ENCODE assay signal across 7 cellular contexts in genomic region chr15:21111861-21112260, GRCh38.
DNase-seq lines count a peak whose midpoint lies in the region; ATAC-seq and TF ChIP-seq lines count a peak whose summit lies in the region.
"Not testable (repeated sequence)": the region's sequence is repeated elsewhere in the genome, so short reads cannot be mapped to it uniquely, and the experiment has no call there.

No MANE protein-coding gene starts in this region.

- not testable (repeated sequence) for H3K4me3 Mint-ChIP-seq in activated CD4-positive, alpha-beta T cell treated with anti-CD3 and anti-CD28 coated beads, Interleukin-2, amount 10 ng/mL, durations not matched to agents 24 days and 14 days; endothelial cell (ENCODE audit: unreplicated experiment); natural killer cell; stimulated activated effector memory CD8-positive, alpha-beta T cell treated with anti-CD3 and anti-CD28 coated beads, Interleukin-12 subunit alpha, Interleukin-12 subunit beta, amount 100 ng/mL, for 72 hours

- H3K4me2 ChIP-seq in hepatocyte = not testable (repeated sequence)

- H3K4me1 ChIP-seq in adrenal gland (replicated peaks in 1 of 2); hepatocyte (ENCODE audit: insufficient read depth): not testable (repeated sequence)

- not testable (repeated sequence) for H3K9me3 Mint-ChIP-seq in activated CD4-positive, alpha-beta T cell treated with anti-CD3 and anti-CD28 coated beads, Interleukin-2, amount 10 ng/mL, durations not matched to agents 24 days and 14 days; endothelial cell (ENCODE audit: unreplicated experiment); natural killer cell; stimulated activated effector memory CD8-positive, alpha-beta T cell treated with anti-CD3 and anti-CD28 coated beads, Interleukin-12 subunit alpha, Interleukin-12 subunit beta, amount 100 ng/mL, for 72 hours

- not testable (repeated sequence) for TF ChIP-seq CTCF in adrenal gland (IDR thresholded peaks at IDR 0.05); endothelial cell (IDR thresholded peaks at IDR 0.05; ENCODE audit: unreplicated experiment); hepatocyte (IDR thresholded peaks at IDR 0.05; ENCODE audit: poor library complexity); natural killer cell (IDR thresholded peaks at IDR 0.05)

- H3K9me2 ChIP-seq in hepatocyte (replicated peaks; ENCODE audit: insufficient read depth) = not testable (repeated sequence)

- H3K36me3 ChIP-seq in adrenal gland (replicated peaks in 1 of 2); hepatocyte (replicated peaks; ENCODE audit: insufficient read depth, low read depth): not testable (repeated sequence)

- H3K27ac Mint-ChIP-seq in activated CD4-positive, alpha-beta T cell treated with anti-CD3 and anti-CD28 coated beads, Interleukin-2, amount 10 ng/mL, durations not matched to agents 24 days and 14 days; endothelial cell (ENCODE audit: unreplicated experiment); natural killer cell; stimulated activated effector memory CD8-positive, alpha-beta T cell treated with anti-CD3 and anti-CD28 coated beads, Interleukin-12 subunit alpha, Interleukin-12 subunit beta, amount 100 ng/mL, for 72 hours: not testable (repeated sequence)

- H3K27me3 Mint-ChIP-seq in activated CD4-positive, alpha-beta T cell treated with anti-CD3 and anti-CD28 coated beads, Interleukin-2, amount 10 ng/mL, durations not matched to agents 24 days and 14 days; endothelial cell (ENCODE audit: unreplicated experiment); natural killer cell (ENCODE audit: low read depth in 2 of 2): not testable (repeated sequence)

- DNase-seq in M059J (ENCODE audit: low read depth) (peak; percentile 0), adrenal gland (peak in 5 of 7 donors; percentile 15 to 66 (median 21)), endothelial cell (ENCODE audit: low spot score) (peak; percentile 7), hepatocyte (ENCODE audit: low spot score) (peak; percentile 32), natural killer cell (peak; percentile 30)
- peak; percentile 56 for DNase-seq in activated CD4-positive, alpha-beta T cell treated with anti-CD3 and anti-CD28 coated beads, Interleukin-2, amount 10 ng/mL, durations not matched to agents 24 days and 14 days
- peak; percentile 2 to 47 for DNase-seq in stimulated activated effector memory CD8-positive, alpha-beta T cell treated with anti-CD3 and anti-CD28 coated beads, Interleukin-12 subunit alpha, Interleukin-12 subunit beta, amount 100 ng/mL, for 72 hours (ENCODE audit: low spot score in 2 of 2)

- 70 to 82% (median 77%) methylated on average over 1 to 2 of the region's 2 CpGs for WGBS in adrenal gland, 4 donors
- WGBS in hepatocyte (ENCODE audit: low lambda C conversion rate, missing lambda C conversion rate) = 83% methylated on average over 1 of the region's 2 CpGs

- intact Hi-C loops in activated CD4-positive, alpha-beta T cell treated with anti-CD3 and anti-CD28 coated beads, Interleukin-2, amount 10 ng/mL, durations not matched to agents 24 days and 14 days (cut with micrococcal nuclease); adrenal gland (cut with DNase I); natural killer cell (cut with micrococcal nuclease): not testable (repeated sequence)

- ATAC-seq in natural killer cell; stimulated activated effector memory CD8-positive, alpha-beta T cell treated with anti-CD3 and anti-CD28 coated beads, Interleukin-12 subunit alpha, Interleukin-12 subunit beta, amount 100 ng/mL, for 72 hours: not testable (repeated sequence)

- H3K4me1 Mint-ChIP-seq in activated CD4-positive, alpha-beta T cell treated with anti-CD3 and anti-CD28 coated beads, Interleukin-2, amount 10 ng/mL, durations not matched to agents 24 days and 14 days; endothelial cell (ENCODE audit: unreplicated experiment); natural killer cell; stimulated activated effector memory CD8-positive, alpha-beta T cell treated with anti-CD3 and anti-CD28 coated beads, Interleukin-12 subunit alpha, Interleukin-12 subunit beta, amount 100 ng/mL, for 72 hours: not testable (repeated sequence)

- not testable (repeated sequence) for H3K9me3 ChIP-seq in adrenal gland (replicated peaks in 1 of 3); hepatocyte (ENCODE audit: low read depth)

- H3K79me2 ChIP-seq in hepatocyte = not testable (repeated sequence)

- H3K27ac ChIP-seq in adrenal gland, hepatocyte: not testable (repeated sequence)

- not testable (repeated sequence) for H4K20me1 ChIP-seq in hepatocyte (ENCODE audit: insufficient read depth, poor library complexity, severe bottlenecking)

- not testable (repeated sequence) for H2AFZ ChIP-seq in hepatocyte

- not testable (repeated sequence) for TF ChIP-seq POLR2A in adrenal gland (IDR thresholded peaks at IDR 0.05)

- H3K36me3 Mint-ChIP-seq in activated CD4-positive, alpha-beta T cell treated with anti-CD3 and anti-CD28 coated beads, Interleukin-2, amount 10 ng/mL, durations not matched to agents 24 days and 14 days (ENCODE audit: low read depth); endothelial cell (ENCODE audit: low read depth, unreplicated experiment); natural killer cell; stimulated activated effector memory CD8-positive, alpha-beta T cell treated with anti-CD3 and anti-CD28 coated beads, Interleukin-12 subunit alpha, Interleukin-12 subunit beta, amount 100 ng/mL, for 72 hours: not testable (repeated sequence)

- not testable (repeated sequence) for H3K27me3 ChIP-seq in adrenal gland, hepatocyte

- not testable (repeated sequence) for H3K4me3 ChIP-seq in adrenal gland, hepatocyte

Comparison
In these comparisons a context has a peak if more than half of its experiments do, and no peak if none do; other contexts are left out.
1. DNase-seq: peak in every context shown above with its lines; median percentile 56 in activated CD4-positive, alpha-beta T cell treated with anti-CD3 and anti-CD28 coated beads, Interleukin-2, amount 10 ng/mL, durations not matched to agents 24 days and 14 days; 32 in hepatocyte; 30 in natural killer cell; 24 in stimulated activated effector memory CD8-positive, alpha-beta T cell treated with anti-CD3 and anti-CD28 coated beads, Interleukin-12 subunit alpha, Interleukin-12 subunit beta, amount 100 ng/mL, for 72 hours; 21 in adrenal gland; 7 in endothelial cell; 0 in M059J.